In genomic region chr10:110273474-110273873, GRCh38 we compare ENCODE assay signal across 1 cellular context.
TF ChIP-seq lines count a peak whose summit lies in the region.

No MANE protein-coding gene starts in this region.

TF ChIP-seq in K562, 482 proteins besides CTCF, POLR2A, EP300 and RAD21 (continued from another document):
- TF ChIP-seq, protein P1, sequence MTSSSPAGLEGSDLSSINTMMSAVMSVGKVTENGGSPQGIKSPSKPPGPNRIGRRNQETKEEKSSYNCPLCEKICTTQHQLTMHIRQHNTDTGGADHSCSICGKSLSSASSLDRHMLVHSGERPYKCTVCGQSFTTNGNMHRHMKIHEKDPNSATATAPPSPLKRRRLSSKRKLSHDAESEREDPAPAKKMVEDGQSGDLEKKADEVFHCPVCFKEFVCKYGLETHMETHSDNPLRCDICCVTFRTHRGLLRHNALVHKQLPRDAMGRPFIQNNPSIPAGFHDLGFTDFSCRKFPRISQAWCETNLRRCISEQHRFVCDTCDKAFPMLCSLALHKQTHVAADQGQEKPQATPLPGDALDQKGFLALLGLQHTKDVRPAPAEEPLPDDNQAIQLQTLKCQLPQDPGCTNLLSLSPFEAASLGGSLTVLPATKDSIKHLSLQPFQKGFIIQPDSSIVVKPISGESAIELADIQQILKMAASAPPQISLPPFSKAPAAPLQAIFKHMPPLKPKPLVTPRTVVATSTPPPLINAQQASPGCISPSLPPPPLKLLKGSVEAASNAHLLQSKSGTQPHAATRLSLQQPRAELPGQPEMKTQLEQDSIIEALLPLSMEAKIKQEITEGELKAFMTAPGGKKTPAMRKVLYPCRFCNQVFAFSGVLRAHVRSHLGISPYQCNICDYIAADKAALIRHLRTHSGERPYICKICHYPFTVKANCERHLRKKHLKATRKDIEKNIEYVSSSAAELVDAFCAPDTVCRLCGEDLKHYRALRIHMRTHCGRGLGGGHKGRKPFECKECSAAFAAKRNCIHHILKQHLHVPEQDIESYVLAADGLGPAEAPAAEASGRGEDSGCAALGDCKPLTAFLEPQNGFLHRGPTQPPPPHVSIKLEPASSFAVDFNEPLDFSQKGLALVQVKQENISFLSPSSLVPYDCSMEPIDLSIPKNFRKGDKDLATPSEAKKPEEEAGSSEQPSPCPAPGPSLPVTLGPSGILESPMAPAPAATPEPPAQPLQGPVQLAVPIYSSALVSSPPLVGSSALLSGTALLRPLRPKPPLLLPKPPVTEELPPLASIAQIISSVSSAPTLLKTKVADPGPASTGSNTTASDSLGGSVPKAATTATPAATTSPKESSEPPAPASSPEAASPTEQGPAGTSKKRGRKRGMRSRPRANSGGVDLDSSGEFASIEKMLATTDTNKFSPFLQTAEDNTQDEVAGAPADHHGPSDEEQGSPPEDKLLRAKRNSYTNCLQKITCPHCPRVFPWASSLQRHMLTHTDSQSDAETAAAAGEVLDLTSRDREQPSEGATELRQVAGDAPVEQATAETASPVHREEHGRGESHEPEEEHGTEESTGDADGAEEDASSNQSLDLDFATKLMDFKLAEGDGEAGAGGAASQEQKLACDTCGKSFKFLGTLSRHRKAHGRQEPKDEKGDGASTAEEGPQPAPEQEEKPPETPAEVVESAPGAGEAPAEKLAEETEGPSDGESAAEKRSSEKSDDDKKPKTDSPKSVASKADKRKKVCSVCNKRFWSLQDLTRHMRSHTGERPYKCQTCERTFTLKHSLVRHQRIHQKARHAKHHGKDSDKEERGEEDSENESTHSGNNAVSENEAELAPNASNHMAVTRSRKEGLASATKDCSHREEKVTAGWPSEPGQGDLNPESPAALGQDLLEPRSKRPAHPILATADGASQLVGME (CRISPR knock-in tag; IDR thresholded peaks at IDR 0.05): no peak
- no peak for TF ChIP-seq PCBP2 (IDR thresholded peaks at IDR 0.05; ENCODE audit: low read depth, low read length, poor library complexity, severe bottlenecking)
- TF ChIP-seq PHF8 (IDR thresholded peaks at IDR 0.05; ENCODE audit: borderline replicate concordance, low read length): no peak
- no peak for TF ChIP-seq CEBPG (CRISPR knock-in tag; IDR thresholded peaks at IDR 0.05)
- peak in 1 of 2 experiments; percentile 69; a peak in 2 of 4 replicates for TF ChIP-seq CEBPG (tag; conservative IDR thresholded peaks at IDR 0.05 in 1 of 2, IDR thresholded peaks at IDR 0.05 in 1 of 2)
- TF ChIP-seq FOSL1 (tag; conservative IDR thresholded peaks at IDR 0.05): peak; percentile 27; the same call in 1 of the 2 replicates
- TF ChIP-seq MBD2 (IDR thresholded peaks at IDR 0.05; ENCODE audit: borderline replicate concordance, low read depth): no peak
- no peak for TF ChIP-seq BRCA1 (IDR thresholded peaks at IDR 0.05)
- TF ChIP-seq BRCA1 (CRISPR knock-in tag; IDR thresholded peaks at IDR 0.05): no peak
- no peak for TF ChIP-seq SNAPC5 (CRISPR knock-in tag; IDR thresholded peaks at IDR 0.05)
- TF ChIP-seq BCLAF1 (IDR thresholded peaks at IDR 0.05; ENCODE audit: borderline replicate concordance in 1 of 2, control insufficient read depth in 1 of 2, low read depth in 2 of 2, low read length in 1 of 2): no peak
- TF ChIP-seq ATF1 (CRISPR knock-in tag; IDR thresholded peaks at IDR 0.05): no peak
- TF ChIP-seq ATF1 (tag; IDR thresholded peaks at IDR 0.05): no peak
TF ChIP-seq in K562: peak in this region for 4.
